ENCODE assay signal across 6 cellular contexts in genomic region chr11:57641426-57641825, GRCh38. TPM values are rescaled to one million over a fixed set of nuclear protein-coding genes. Genes with fewer than 3 reads are reported as not detected.
DNase-seq lines count a peak whose midpoint lies in the region; ATAC-seq and TF ChIP-seq lines count a peak whose summit lies in the region.

No MANE protein-coding gene starts in this region.

- TF ChIP-seq CTCF in BJ (IDR thresholded peaks at IDR 0.05; ENCODE audit: insufficient read depth, low read depth, low read length): peak; percentile 64

- no peaks in the 10 kb centered on the region for H3K27me3 ChIP-seq in BJ (ENCODE audit: control insufficient read depth, insufficient read depth, low read length)

- ATAC-seq in HG02981 (IDR thresholded peaks at IDR 0.05; ENCODE audit: unreplicated experiment) (peak; percentile 38), HG03196 (IDR thresholded peaks at IDR 0.05; ENCODE audit: unreplicated experiment) (no peak)

- POLR2A ChIA-PET in BJ (lab: Charles Lee): no interaction called here

- no peak overlapping the region for H3K4me3 ChIP-seq in BJ (ENCODE audit: low read depth, low read length)

- DNase-seq in BJ (ENCODE audit: low read depth) (no peak), SKM-1 (lab: John Stamatoyannopoulos, UW; ENCODE audit: unreplicated experiment) (peak; percentile 52), kidney tubule cell (ENCODE audit: low spot score) (peak; percentile 65), NCI-H187 (lab: John Stamatoyannopoulos, UW) (no peak)

- H3K36me3 ChIP-seq in BJ (ENCODE audit: control insufficient read depth, insufficient read depth, low read length): peaks cover 8% of the 10 kb centered on the region

- CTCF ChIA-PET in BJ (lab: Yijun Ruan, JAX): interaction anchor here (0.6 to 9.6 kb wide), 30 partner anchors 9 to 296 kb away, joined by 3 to 285 read pairs (median 5); partner anchors contain the start of genes SERPING1, SLC43A1 and UBE2L6

RNA-seq across cellular contexts. Expression of gene YPEL4, which starts 8.3 kb away (rescaled TPM):
- polyA plus RNA-seq in BJ (2011; rRNA removed): 0.26 TPM in 2 replicates
- 0.28 and 0.31 TPM in 2 replicates for polyA minus RNA-seq in BJ (2011; rRNA and poly(A)+ RNA removed)

RNA-seq across cellular contexts. Expression of gene CLP1, which starts 16.1 kb away (rescaled TPM):
- polyA plus RNA-seq in BJ (2011; rRNA removed): 19.0 and 19.6 TPM in 2 replicates
- 6.2 and 13.7 TPM in 2 replicates for polyA minus RNA-seq in BJ (2011; rRNA and poly(A)+ RNA removed)

RNA-seq across cellular contexts. Expression of gene ZDHHC5, which starts 26.5 kb away (rescaled TPM):
- polyA plus RNA-seq in BJ (2011; rRNA removed): 61.4 and 76.7 TPM in 2 replicates
- polyA minus RNA-seq in BJ (2011; rRNA and poly(A)+ RNA removed): 69.2 and 80.3 TPM in 2 replicates

RNA-seq across cellular contexts. Expression of gene SERPING1, which starts 43.9 kb away (rescaled TPM):
- polyA plus RNA-seq in BJ (2011; rRNA removed): 92.4 and 119 TPM in 2 replicates
- 27.7 and 29.1 TPM in 2 replicates for polyA minus RNA-seq in BJ (2011; rRNA and poly(A)+ RNA removed)

Comparison
In these comparisons a context has a peak if more than half of its experiments do, and no peak if none do; other contexts are left out.
1. DNase-seq: peak in SKM-1 (single experiment) and kidney tubule cell (single experiment); none in BJ (single experiment) and NCI-H187 (0 of 2).